In the genomic region with DNA sequence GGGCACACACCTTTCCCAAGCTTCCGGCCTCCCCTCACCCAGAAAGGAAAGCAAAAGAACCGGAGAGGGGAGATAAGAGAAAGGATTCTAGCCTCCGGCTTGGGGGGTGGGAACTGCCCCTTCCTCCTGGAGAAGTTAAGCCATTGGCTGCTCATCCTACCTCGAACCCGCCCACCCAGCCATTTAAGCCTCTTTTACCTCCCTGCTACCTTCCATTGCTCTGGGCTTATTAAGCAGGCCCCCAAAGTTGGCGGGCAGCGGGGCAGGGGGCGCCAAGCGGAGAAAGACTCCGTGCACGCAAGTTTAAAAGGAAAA, we compare ENCODE assay signal across 1 cellular context.
TF ChIP-seq lines count a peak whose summit lies in the region.

No MANE protein-coding gene starts in this region.

TF ChIP-seq in IMR-90, 13 proteins besides CTCF, POLR2A, EP300 and RAD21:
- TF ChIP-seq CEBPB (IDR thresholded peaks at IDR 0.05; ENCODE audit: low read depth, low read length) (no peak), RCOR1 (IDR thresholded peaks at IDR 0.05; ENCODE audit: insufficient replicate concordance, low read length) (no peak), BHLHE40 (IDR thresholded peaks at IDR 0.05; ENCODE audit: low read depth, low read length) (no peak), SMC3 (IDR thresholded peaks at IDR 0.05; ENCODE audit: low read depth, low read length) (no peak), NFE2L2 (IDR thresholded peaks at IDR 0.05; ENCODE audit: low read depth, low read length) (no peak), MAFK (IDR thresholded peaks at IDR 0.05; ENCODE audit: low read depth, low read length) (no peak), FOS (IDR thresholded peaks at IDR 0.05; ENCODE audit: low read depth, low read length) (no peak), CHD1 (IDR thresholded peaks at IDR 0.05; ENCODE audit: low read depth, low read length) (no peak), MAZ (IDR thresholded peaks at IDR 0.05; ENCODE audit: borderline replicate concordance, low read depth, low read length) (no peak), MXI1 (IDR thresholded peaks at IDR 0.05; ENCODE audit: borderline replicate concordance, low read depth, low read length) (no peak)
